In the genomic region with DNA sequence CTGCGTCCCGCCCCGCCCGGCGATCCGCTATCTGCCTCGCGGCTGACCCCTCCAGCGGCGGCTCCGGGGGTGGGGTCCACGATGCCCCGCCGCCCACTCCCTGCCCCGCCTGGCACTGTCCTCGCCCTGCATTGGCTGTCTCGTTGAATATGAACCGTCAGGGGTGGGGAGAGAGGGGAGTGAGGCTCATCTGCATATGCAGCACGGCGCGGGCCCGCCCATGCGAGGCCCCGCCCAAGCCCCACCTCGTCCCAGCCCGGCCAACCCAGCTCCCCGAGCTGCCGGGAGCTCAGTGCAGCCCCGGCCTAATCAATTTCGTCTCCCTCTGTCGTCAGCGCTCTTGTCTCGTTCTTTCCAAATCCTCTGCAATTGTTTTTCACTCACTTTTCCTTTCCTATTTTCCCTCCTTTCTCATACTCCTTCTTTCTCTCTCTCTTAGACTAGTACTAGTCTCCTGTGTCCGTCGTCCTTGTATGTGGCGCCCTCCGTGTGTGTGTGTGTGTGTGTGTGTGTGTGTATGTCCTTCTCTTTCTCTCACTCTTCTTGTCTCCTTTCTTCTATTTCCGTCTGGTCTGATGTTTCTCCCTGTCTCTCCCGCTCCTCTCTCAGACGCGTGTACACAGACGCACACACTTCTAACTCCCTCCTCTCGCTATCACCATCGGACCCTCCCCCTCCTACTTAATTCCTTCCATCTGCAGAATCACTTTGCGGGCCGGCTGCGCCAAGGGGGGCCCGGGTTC, we compare ENCODE assay signal across 1 cellular context.
A peak's percentile ranks its signal among the peaks of the same experiment; 100 is the strongest.
TF ChIP-seq lines count a peak whose summit lies in the region.

No MANE protein-coding gene starts in this region.

TF ChIP-seq in K562, 482 proteins besides CTCF, POLR2A, EP300 and RAD21 (continued from another document and continues in another):
- TF ChIP-seq POLR2AphosphoS5 (IDR thresholded peaks at IDR 0.05; ENCODE audit: control insufficient read depth, insufficient read depth, low read depth, low read length): peak; percentile 67
- TF ChIP-seq TAF9B (IDR thresholded peaks at IDR 0.05; ENCODE audit: partially characterized antibody): no peak
- no peak for TF ChIP-seq ZNF347 (CRISPR knock-in tag; IDR thresholded peaks at IDR 0.05; ENCODE audit: low read depth)
- TF ChIP-seq ZFP30 (CRISPR knock-in tag; IDR thresholded peaks at IDR 0.05; ENCODE audit: borderline replicate concordance): no peak
- TF ChIP-seq TEAD4 (IDR thresholded peaks at IDR 0.05; ENCODE audit: low read length): 0 out of 2 replicates have a peak, but pooled peaks have one; percentile 14
- no peak for TF ChIP-seq TEAD4 (CRISPR knock-in tag; IDR thresholded peaks at IDR 0.05; ENCODE audit: borderline replicate concordance)
- peak; percentile 74 for TF ChIP-seq KHSRP (IDR thresholded peaks at IDR 0.05)
- no peak for TF ChIP-seq RB1 (IDR thresholded peaks at IDR 0.05; ENCODE audit: low read depth)
- TF ChIP-seq ZNF41 (CRISPR knock-in tag; conservative IDR thresholded peaks at IDR 0.05): no peak; the same call in 1 of the 2 replicates
- peak; percentile 10; the same call in 1 of the 2 replicates for TF ChIP-seq ESRRA (IDR thresholded peaks at IDR 0.05; ENCODE audit: borderline replicate concordance, low read depth)
- peak; percentile 97 for TF ChIP-seq THRAP3 (IDR thresholded peaks at IDR 0.05; ENCODE audit: borderline replicate concordance)
- TF ChIP-seq PCBP1 (IDR thresholded peaks at IDR 0.05; ENCODE audit: low read depth, low read length, poor library complexity, severe bottlenecking): no peak
- no peak for TF ChIP-seq RAD51 (IDR thresholded peaks at IDR 0.05; ENCODE audit: borderline replicate concordance, low read depth)
- TF ChIP-seq KAT8 (IDR thresholded peaks at IDR 0.05; ENCODE audit: low read depth): no peak
- TF ChIP-seq JUND (IDR thresholded peaks at IDR 0.05; ENCODE audit: borderline replicate concordance, low read depth, low read length): peak; percentile 24; the same call in 1 of the 2 replicates
- TF ChIP-seq JUND (tag; IDR thresholded peaks at IDR 0.05; ENCODE audit: borderline replicate concordance, low read depth, low read length): no peak; the same call in 2 of the 3 replicates
- 0 out of 2 replicates have a peak, but pooled peaks have one; percentile 11 for TF ChIP-seq ZNF263 (CRISPR knock-in tag; IDR thresholded peaks at IDR 0.05; ENCODE audit: borderline replicate concordance)
- TF ChIP-seq SLC30A9 (CRISPR knock-in tag; IDR thresholded peaks at IDR 0.05): no peak
- peak; percentile 58; the same call in 1 of the 2 replicates for TF ChIP-seq MBD2 (IDR thresholded peaks at IDR 0.05; ENCODE audit: borderline replicate concordance, low read depth)
- no peak for TF ChIP-seq ZNF140 (CRISPR knock-in tag; IDR thresholded peaks at IDR 0.05)
- TF ChIP-seq ZNF57 (CRISPR knock-in tag; IDR thresholded peaks at IDR 0.05): no peak
- TF ChIP-seq, protein P1, sequence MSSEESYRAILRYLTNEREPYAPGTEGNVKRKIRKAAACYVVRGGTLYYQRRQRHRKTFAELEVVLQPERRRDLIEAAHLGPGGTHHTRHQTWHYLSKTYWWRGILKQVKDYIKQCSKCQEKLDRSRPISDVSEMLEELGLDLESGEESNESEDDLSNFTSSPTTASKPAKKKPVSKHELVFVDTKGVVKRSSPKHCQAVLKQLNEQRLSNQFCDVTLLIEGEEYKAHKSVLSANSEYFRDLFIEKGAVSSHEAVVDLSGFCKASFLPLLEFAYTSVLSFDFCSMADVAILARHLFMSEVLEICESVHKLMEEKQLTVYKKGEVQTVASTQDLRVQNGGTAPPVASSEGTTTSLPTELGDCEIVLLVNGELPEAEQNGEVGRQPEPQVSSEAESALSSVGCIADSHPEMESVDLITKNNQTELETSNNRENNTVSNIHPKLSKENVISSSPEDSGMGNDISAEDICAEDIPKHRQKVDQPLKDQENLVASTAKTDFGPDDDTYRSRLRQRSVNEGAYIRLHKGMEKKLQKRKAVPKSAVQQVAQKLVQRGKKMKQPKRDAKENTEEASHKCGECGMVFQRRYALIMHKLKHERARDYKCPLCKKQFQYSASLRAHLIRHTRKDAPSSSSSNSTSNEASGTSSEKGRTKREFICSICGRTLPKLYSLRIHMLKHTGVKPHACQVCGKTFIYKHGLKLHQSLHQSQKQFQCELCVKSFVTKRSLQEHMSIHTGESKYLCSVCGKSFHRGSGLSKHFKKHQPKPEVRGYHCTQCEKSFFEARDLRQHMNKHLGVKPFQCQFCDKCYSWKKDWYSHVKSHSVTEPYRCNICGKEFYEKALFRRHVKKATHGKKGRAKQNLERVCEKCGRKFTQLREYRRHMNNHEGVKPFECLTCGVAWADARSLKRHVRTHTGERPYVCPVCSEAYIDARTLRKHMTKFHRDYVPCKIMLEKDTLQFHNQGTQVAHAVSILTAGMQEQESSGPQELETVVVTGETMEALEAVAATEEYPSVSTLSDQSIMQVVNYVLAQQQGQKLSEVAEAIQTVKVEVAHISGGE (CRISPR knock-in tag; IDR thresholded peaks at IDR 0.05): no peak; a peak in 1 of 6 replicates
- no peak for TF ChIP-seq ELF1 (tag; IDR thresholded peaks at IDR 0.05)
- TF ChIP-seq, protein P2, sequence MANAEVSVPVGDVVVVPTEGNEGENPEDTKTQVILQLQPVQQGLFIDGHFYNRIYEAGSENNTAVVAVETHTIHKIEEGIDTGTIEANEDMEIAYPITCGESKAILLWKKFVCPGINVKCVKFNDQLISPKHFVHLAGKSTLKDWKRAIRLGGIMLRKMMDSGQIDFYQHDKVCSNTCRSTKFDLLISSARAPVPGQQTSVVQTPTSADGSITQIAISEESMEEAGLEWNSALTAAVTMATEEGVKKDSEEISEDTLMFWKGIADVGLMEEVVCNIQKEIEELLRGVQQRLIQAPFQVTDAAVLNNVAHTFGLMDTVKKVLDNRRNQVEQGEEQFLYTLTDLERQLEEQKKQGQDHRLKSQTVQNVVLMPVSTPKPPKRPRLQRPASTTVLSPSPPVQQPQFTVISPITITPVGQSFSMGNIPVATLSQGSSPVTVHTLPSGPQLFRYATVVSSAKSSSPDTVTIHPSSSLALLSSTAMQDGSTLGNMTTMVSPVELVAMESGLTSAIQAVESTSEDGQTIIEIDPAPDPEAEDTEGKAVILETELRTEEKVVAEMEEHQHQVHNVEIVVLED (CRISPR knock-in tag; IDR thresholded peaks at IDR 0.05): no peak
- peak; percentile 93 for TF ChIP-seq TOE1 (IDR thresholded peaks at IDR 0.05; ENCODE audit: borderline replicate concordance)
- TF ChIP-seq TOE1 (CRISPR knock-in tag; IDR thresholded peaks at IDR 0.05; ENCODE audit: borderline replicate concordance, low read depth): no peak
- no peak for TF ChIP-seq KAT2B (IDR thresholded peaks at IDR 0.05; ENCODE audit: low read depth, low read length)
- no peak for TF ChIP-seq ZNF232 (CRISPR knock-in tag; IDR thresholded peaks at IDR 0.05)
- no peak for TF ChIP-seq ZNF165 (CRISPR knock-in tag; IDR thresholded peaks at IDR 0.05; ENCODE audit: borderline replicate concordance)
- TF ChIP-seq ZNF224 (CRISPR knock-in tag; IDR thresholded peaks at IDR 0.05): no peak
- TF ChIP-seq FOXJ3 (CRISPR knock-in tag; IDR thresholded peaks at IDR 0.05): no peak
- TF ChIP-seq, protein P3, sequence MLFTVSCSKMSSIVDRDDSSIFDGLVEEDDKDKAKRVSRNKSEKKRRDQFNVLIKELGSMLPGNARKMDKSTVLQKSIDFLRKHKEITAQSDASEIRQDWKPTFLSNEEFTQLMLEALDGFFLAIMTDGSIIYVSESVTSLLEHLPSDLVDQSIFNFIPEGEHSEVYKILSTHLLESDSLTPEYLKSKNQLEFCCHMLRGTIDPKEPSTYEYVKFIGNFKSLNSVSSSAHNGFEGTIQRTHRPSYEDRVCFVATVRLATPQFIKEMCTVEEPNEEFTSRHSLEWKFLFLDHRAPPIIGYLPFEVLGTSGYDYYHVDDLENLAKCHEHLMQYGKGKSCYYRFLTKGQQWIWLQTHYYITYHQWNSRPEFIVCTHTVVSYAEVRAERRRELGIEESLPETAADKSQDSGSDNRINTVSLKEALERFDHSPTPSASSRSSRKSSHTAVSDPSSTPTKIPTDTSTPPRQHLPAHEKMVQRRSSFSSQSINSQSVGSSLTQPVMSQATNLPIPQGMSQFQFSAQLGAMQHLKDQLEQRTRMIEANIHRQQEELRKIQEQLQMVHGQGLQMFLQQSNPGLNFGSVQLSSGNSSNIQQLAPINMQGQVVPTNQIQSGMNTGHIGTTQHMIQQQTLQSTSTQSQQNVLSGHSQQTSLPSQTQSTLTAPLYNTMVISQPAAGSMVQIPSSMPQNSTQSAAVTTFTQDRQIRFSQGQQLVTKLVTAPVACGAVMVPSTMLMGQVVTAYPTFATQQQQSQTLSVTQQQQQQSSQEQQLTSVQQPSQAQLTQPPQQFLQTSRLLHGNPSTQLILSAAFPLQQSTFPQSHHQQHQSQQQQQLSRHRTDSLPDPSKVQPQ (CRISPR knock-in tag; IDR thresholded peaks at IDR 0.05; ENCODE audit: borderline replicate concordance): no peak
- TF ChIP-seq NCOA4 (IDR thresholded peaks at IDR 0.05; ENCODE audit: partially characterized antibody): peak; percentile 87
- TF ChIP-seq, protein P4, sequence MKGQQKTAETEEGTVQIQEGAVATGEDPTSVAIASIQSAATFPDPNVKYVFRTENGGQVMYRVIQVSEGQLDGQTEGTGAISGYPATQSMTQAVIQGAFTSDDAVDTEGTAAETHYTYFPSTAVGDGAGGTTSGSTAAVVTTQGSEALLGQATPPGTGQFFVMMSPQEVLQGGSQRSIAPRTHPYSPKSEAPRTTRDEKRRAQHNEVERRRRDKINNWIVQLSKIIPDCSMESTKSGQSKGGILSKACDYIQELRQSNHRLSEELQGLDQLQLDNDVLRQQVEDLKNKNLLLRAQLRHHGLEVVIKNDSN (CRISPR knock-in tag; IDR thresholded peaks at IDR 0.05): no peak
- no peak for TF ChIP-seq SP2 (IDR thresholded peaks at IDR 0.05; ENCODE audit: extremely low read depth, low read depth, low read length, poor library complexity, severe bottlenecking)
- TF ChIP-seq, protein P5, sequence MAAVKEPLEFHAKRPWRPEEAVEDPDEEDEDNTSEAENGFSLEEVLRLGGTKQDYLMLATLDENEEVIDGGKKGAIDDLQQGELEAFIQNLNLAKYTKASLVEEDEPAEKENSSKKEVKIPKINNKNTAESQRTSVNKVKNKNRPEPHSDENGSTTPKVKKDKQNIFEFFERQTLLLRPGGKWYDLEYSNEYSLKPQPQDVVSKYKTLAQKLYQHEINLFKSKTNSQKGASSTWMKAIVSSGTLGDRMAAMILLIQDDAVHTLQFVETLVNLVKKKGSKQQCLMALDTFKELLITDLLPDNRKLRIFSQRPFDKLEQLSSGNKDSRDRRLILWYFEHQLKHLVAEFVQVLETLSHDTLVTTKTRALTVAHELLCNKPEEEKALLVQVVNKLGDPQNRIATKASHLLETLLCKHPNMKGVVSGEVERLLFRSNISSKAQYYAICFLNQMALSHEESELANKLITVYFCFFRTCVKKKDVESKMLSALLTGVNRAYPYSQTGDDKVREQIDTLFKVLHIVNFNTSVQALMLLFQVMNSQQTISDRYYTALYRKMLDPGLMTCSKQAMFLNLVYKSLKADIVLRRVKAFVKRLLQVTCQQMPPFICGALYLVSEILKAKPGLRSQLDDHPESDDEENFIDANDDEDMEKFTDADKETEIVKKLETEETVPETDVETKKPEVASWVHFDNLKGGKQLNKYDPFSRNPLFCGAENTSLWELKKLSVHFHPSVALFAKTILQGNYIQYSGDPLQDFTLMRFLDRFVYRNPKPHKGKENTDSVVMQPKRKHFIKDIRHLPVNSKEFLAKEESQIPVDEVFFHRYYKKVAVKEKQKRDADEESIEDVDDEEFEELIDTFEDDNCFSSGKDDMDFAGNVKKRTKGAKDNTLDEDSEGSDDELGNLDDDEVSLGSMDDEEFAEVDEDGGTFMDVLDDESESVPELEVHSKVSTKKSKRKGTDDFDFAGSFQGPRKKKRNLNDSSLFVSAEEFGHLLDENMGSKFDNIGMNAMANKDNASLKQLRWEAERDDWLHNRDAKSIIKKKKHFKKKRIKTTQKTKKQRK (IDR thresholded peaks at IDR 0.05; ENCODE audit: borderline replicate concordance, low read depth, low read length): no peak
- TF ChIP-seq, protein P6, sequence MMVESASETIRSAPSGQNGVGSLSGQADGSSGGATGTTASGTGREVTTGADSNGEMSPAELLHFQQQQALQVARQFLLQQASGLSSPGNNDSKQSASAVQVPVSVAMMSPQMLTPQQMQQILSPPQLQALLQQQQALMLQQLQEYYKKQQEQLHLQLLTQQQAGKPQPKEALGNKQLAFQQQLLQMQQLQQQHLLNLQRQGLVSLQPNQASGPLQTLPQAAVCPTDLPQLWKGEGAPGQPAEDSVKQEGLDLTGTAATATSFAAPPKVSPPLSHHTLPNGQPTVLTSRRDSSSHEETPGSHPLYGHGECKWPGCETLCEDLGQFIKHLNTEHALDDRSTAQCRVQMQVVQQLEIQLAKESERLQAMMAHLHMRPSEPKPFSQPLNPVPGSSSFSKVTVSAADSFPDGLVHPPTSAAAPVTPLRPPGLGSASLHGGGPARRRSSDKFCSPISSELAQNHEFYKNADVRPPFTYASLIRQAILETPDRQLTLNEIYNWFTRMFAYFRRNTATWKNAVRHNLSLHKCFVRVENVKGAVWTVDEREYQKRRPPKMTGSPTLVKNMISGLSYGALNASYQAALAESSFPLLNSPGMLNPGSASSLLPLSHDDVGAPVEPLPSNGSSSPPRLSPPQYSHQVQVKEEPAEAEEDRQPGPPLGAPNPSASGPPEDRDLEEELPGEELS (CRISPR knock-in tag; IDR thresholded peaks at IDR 0.05; ENCODE audit: borderline replicate concordance): no peak
- TF ChIP-seq ZNF445 (CRISPR knock-in tag; IDR thresholded peaks at IDR 0.05; ENCODE audit: low read depth): no peak
- TF ChIP-seq SRF (CRISPR knock-in tag; IDR thresholded peaks at IDR 0.05): peak in 1 of 2 experiments; percentile 72; a peak in 1 of 4 replicates
- TF ChIP-seq NELFE (IDR thresholded peaks at IDR 0.05; ENCODE audit: insufficient read depth, insufficient read length): no peak
- TF ChIP-seq MEF2A (IDR thresholded peaks at IDR 0.05; ENCODE audit: control insufficient read depth, low read depth, low read length): no peak
- peak; percentile 95 for TF ChIP-seq HDAC2 (IDR thresholded peaks at IDR 0.05)
- no peak; the same call in 1 of the 2 replicates for TF ChIP-seq NFIC (IDR thresholded peaks at IDR 0.05)
- TF ChIP-seq BRD4 (IDR thresholded peaks at IDR 0.05): no peak
- TF ChIP-seq RHOXF2B (CRISPR knock-in tag; conservative IDR thresholded peaks at IDR 0.05): no peak
- no peak; a peak in 2 of 4 replicates for TF ChIP-seq MCM7 (IDR thresholded peaks at IDR 0.05)
- no peak for TF ChIP-seq ZNF24 (IDR thresholded peaks at IDR 0.05)
- no peak for TF ChIP-seq ZNF778 (CRISPR knock-in tag; IDR thresholded peaks at IDR 0.05)
- TF ChIP-seq, protein P7, sequence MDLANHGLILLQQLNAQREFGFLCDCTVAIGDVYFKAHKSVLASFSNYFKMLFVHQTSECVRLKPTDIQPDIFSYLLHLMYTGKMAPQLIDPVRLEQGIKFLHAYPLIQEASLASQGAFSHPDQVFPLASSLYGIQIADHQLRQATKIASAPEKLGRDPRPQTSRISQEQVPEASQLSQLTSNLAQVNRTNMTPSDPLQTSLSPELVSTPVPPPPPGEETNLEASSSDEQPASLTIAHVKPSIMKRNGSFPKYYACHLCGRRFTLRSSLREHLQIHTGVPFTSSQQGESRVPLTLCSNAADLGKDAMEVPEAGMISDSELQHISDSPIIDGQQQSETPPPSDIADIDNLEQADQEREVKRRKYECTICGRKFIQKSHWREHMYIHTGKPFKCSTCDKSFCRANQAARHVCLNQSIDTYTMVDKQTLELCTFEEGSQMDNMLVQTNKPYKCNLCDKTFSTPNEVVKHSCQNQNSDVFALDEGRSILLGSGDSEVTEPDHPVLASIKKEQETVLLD (IDR thresholded peaks at IDR 0.05): peak; percentile 91
- no peak for TF ChIP-seq RBBP5 (IDR thresholded peaks at IDR 0.05; ENCODE audit: borderline replicate concordance, insufficient read depth, low read length, poor library complexity, severe bottlenecking)
- no peak for TF ChIP-seq NFIX (CRISPR knock-in tag; IDR thresholded peaks at IDR 0.05; ENCODE audit: low read depth)
